ENCODE assay signal across 7 cellular contexts in genomic region chr10:102869290-102870198, GRCh38. TPM values are rescaled to one million over a fixed set of nuclear protein-coding genes. Genes with fewer than 3 reads are reported as not detected.
DNase-seq lines count a peak whose midpoint lies in the region; ATAC-seq, FAIRE-seq and TF ChIP-seq lines count a peak whose summit lies in the region.

Gene AS3MT, plus strand, starts transcription at chr10:102869470. Its CDS starts 123 bp downstream, at chr10:102869593.

- TF ChIP-seq CTCF in body of pancreas (IDR thresholded peaks at IDR 0.05) = no peak

- H3K4me3 ChIP-seq in body of pancreas = peak within 1 kb of the TSS; percentile 3 to 31

- peak; percentile 95 for FAIRE-seq in GM12891 (lab: Jason Lieb, UNC)

- H3K36me3 ChIP-seq in body of pancreas (replicated peaks in 1 of 2; ENCODE audit: insufficient read depth in 1 of 2, low read depth in 2 of 2) = no peaks in the 10 kb centered on the region

- TF ChIP-seq POLR2A in GM12891 (IDR thresholded peaks at IDR 0.05; ENCODE audit: low read depth, low read length) (no peak), body of pancreas (IDR thresholded peaks at IDR 0.05) (peak in 2 of 3 donors; percentile 28 to 50)

- H3K4me1 ChIP-seq in body of pancreas = peaks cover 13% of the 10 kb centered on the region

- peak; percentile 83 for ATAC-seq in body of pancreas
- ATAC-seq in GM18909 (IDR thresholded peaks at IDR 0.05; ENCODE audit: poor library complexity, unreplicated experiment) = no peak

- 1 to 3% methylated on average over 20 to 62 of the region's 62 CpGs for WGBS in body of pancreas, 2 donors

- DNase-seq in GM12891 (ENCODE audit: insufficient read length, low spot score) = peak; percentile 62
- peak; percentile 54 for DNase-seq in NCI-H2171 treated with DMSO at 0.1 percent for 48 hours (lab: John Stamatoyannopoulos, UW)
- DNase-seq in body of pancreas = peak; percentile 27 to 53 (median 36)
- peak; percentile 84 for DNase-seq in islet precursor cell
- peak; percentile 5 to 13 for DNase-seq in stimulated activated CD4-positive, alpha-beta T cell treated with anti-CD3 and anti-CD28 coated beads, Interleukin-4, amount 100 ng/mL, for 48 hours (ENCODE audit: low read depth in 2 of 2)
- no peak for DNase-seq in NCI-H187 treated with DMSO at 0.1 percent for 48 hours (lab: John Stamatoyannopoulos, UW)

- no peaks in the 10 kb centered on the region for H3K27me3 ChIP-seq in body of pancreas

- H3K9me3 ChIP-seq in body of pancreas = no peaks in the 10 kb centered on the region

- intact Hi-C loops in body of pancreas (cut with DNase I) = no loop called here

- H3K27ac ChIP-seq in body of pancreas = peak within 1 kb of the TSS in 2 of 4 donors; percentile 30 to 35

TF ChIP-seq in GM12891, 5 proteins besides CTCF, POLR2A, EP300 and RAD21:
- TF ChIP-seq POU2F2 (IDR thresholded peaks at IDR 0.05; ENCODE audit: low read depth, low read length) = no peak
- no peak for TF ChIP-seq PAX5 (IDR thresholded peaks at IDR 0.05; ENCODE audit: insufficient read depth, low read length, severe bottlenecking)
- no peak for TF ChIP-seq SPI1 (IDR thresholded peaks at IDR 0.05; ENCODE audit: low read depth, low read length)
- no peak for TF ChIP-seq POLR2AphosphoS5 (IDR thresholded peaks at IDR 0.05; ENCODE audit: low read depth, low read length)
- TF ChIP-seq TAF1 (IDR thresholded peaks at IDR 0.05; ENCODE audit: low read depth, low read length) = no peak

RNA-seq across cellular contexts. Expression of gene AS3MT, which starts in this region (rescaled TPM):
- 3.7 TPM for polyA plus RNA-seq in GM12891 (2012; ENCODE audit: low read depth, missing spikeins)
- total RNA-seq in body of pancreas = 1 to 10 TPM; 4.0 to 4.7 TPM
